ENCODE assay signal across 1 cellular context in genomic region chr6:33014841-33015634, GRCh38.
TF ChIP-seq lines count a peak whose summit lies in the region.

No MANE protein-coding gene starts in this region.

TF ChIP-seq in endothelial cell of umbilical vein, 7 proteins besides CTCF, POLR2A, EP300 and RAD21 (continued from another document):
- no peak for TF ChIP-seq MAX (IDR thresholded peaks at IDR 0.05; ENCODE audit: insufficient read depth, insufficient read length)
- TF ChIP-seq EZH2 (IDR thresholded peaks at IDR 0.05; ENCODE audit: borderline replicate concordance, low read depth, low read length, severe bottlenecking): no peak
